Comparison of ENCODE assay signal across 39 cellular contexts in genomic region chr15:79294075-79294474, GRCh38. TPM values are rescaled to one million over a fixed set of nuclear protein-coding genes. Genes with fewer than 3 reads are reported as not detected.
"Had no signal": no experiment of that assay in that cellular context is flagged by ENCODE, and none has a peak within 500 bp of the region (broad histone marks: within the 10 kb centered on the region; RNA-seq: fewer than 3 reads in every experiment).

No MANE protein-coding gene starts in this region.

- H3K4me1 ChIP-seq: colonic mucosa, esophagus muscularis mucosa, foreskin keratinocyte, gastroesophageal sphincter, heart left ventricle, psoas muscle, stomach, thyroid gland, vagina had no signal

- H2AFZ ChIP-seq: hepatocyte had no signal

- DNase-seq: colonic mucosa; effector CD8-positive, alpha-beta T cell; foreskin keratinocyte; heart left ventricle; immature natural killer cell; islet precursor cell; kidney glomerular epithelial cell; left colon; mesenchymal stem cell; midbrain; naive thymus-derived CD4-positive, alpha-beta T cell; nucleus accumbens; posterior cingulate gyrus; psoas muscle; right cardiac atrium; stimulated activated CD4-positive, alpha-beta T cell treated with anti-CD3 and anti-CD28 coated beads, Interleukin-12 subunit alpha, Interleukin-12 subunit beta, amount 100 ng/mL, for 4 hours; stimulated activated CD4-positive, alpha-beta T cell treated with anti-CD3 and anti-CD28 coated beads, Interleukin-1b, Interleukin-23, amount 100 ng/mL, for 48 hours; stimulated activated CD4-positive, alpha-beta T cell treated with anti-CD3 and anti-CD28 coated beads, Interleukin-4, amount 100 ng/mL, for 24 hours; stimulated activated naive CD4-positive, alpha-beta T cell treated with Interleukin-2 at 50 U/mL for 16 hours; stomach; thyroid gland; trophoblast cell had no signal

- H3K9me3 ChIP-seq: colonic mucosa, esophagus muscularis mucosa, gastroesophageal sphincter, heart left ventricle, psoas muscle, stomach, thyroid gland, vagina had no signal

- H3K4me1 Mint-ChIP-seq: immature natural killer cell; nephron; stimulated activated effector memory CD8-positive, alpha-beta T cell treated with anti-CD3 and anti-CD28 coated beads, Interleukin-12 subunit alpha, Interleukin-12 subunit beta, amount 100 ng/mL, for 72 hours had no signal

- H3K79me2 ChIP-seq: hepatocyte had no signal

- H3K36me3 Mint-ChIP-seq: immature natural killer cell; naive thymus-derived CD4-positive, alpha-beta T cell; stimulated activated effector memory CD8-positive, alpha-beta T cell treated with anti-CD3 and anti-CD28 coated beads, Interleukin-12 subunit alpha, Interleukin-12 subunit beta, amount 100 ng/mL, for 72 hours had no signal

- H3K4me3 ChIP-seq: colonic mucosa, esophagus muscularis mucosa, gastroesophageal sphincter, heart left ventricle, hepatocyte, psoas muscle, smooth muscle cell, stomach, thyroid gland, vagina had no signal

- H3K27ac ChIP-seq: colonic mucosa, esophagus muscularis mucosa, foreskin keratinocyte, gastroesophageal sphincter, heart left ventricle, hepatocyte, psoas muscle, stomach, thyroid gland, vagina had no signal

- ATAC-seq: foreskin keratinocyte; gastroesophageal sphincter; heart left ventricle; left colon; naive thymus-derived CD4-positive, alpha-beta T cell; psoas muscle; right cardiac atrium; stimulated activated effector memory CD8-positive, alpha-beta T cell treated with anti-CD3 and anti-CD28 coated beads, Interleukin-12 subunit alpha, Interleukin-12 subunit beta, amount 100 ng/mL, for 72 hours had no signal

- H3K4me2 ChIP-seq: hepatocyte, smooth muscle cell had no signal

- H3K4me3 Mint-ChIP-seq: dendritic cell treated with granulocyte-macrophage colony-stimulating factor and Interleukin-4, amounts not matched to agents 40 ng/mL and 50 ng/mL, for 4 days; immature natural killer cell; naive thymus-derived CD4-positive, alpha-beta T cell; nephron; stimulated activated effector memory CD8-positive, alpha-beta T cell treated with anti-CD3 and anti-CD28 coated beads, Interleukin-12 subunit alpha, Interleukin-12 subunit beta, amount 100 ng/mL, for 72 hours had no signal

- FAIRE-seq: endothelial cell of umbilical vein had no signal

- H3K27ac Mint-ChIP-seq: dendritic cell treated with granulocyte-macrophage colony-stimulating factor and Interleukin-4, amounts not matched to agents 40 ng/mL and 50 ng/mL, for 4 days; immature natural killer cell; naive thymus-derived CD4-positive, alpha-beta T cell; nephron; stimulated activated effector memory CD8-positive, alpha-beta T cell treated with anti-CD3 and anti-CD28 coated beads, Interleukin-12 subunit alpha, Interleukin-12 subunit beta, amount 100 ng/mL, for 72 hours had no signal

- H3K27me3 ChIP-seq: colonic mucosa, thyroid gland, vagina had no signal

- H3K36me3 ChIP-seq: colonic mucosa, esophagus muscularis mucosa, gastroesophageal sphincter, heart left ventricle, stomach, thyroid gland, vagina had no signal

- H3K9me3 Mint-ChIP-seq: dendritic cell treated with granulocyte-macrophage colony-stimulating factor and Interleukin-4, amounts not matched to agents 40 ng/mL and 50 ng/mL, for 4 days; immature natural killer cell; nephron; stimulated activated effector memory CD8-positive, alpha-beta T cell treated with anti-CD3 and anti-CD28 coated beads, Interleukin-12 subunit alpha, Interleukin-12 subunit beta, amount 100 ng/mL, for 72 hours had no signal

RNA-seq across cellular contexts. Expression of gene ANKRD34C, which starts 11.6 kb away (rescaled TPM):
- total RNA-seq: colonic mucosa; endothelial cell of umbilical vein; epithelial cell of proximal tubule; esophagus muscularis mucosa; fibroblast of lung; foreskin keratinocyte; gastroesophageal sphincter; hepatocyte; left colon; lower leg skin; lung microvascular endothelial cell; mucosa of gallbladder; naive thymus-derived CD4-positive, alpha-beta T cell; psoas muscle; renal cortical epithelial cell; right cardiac atrium; smooth muscle cell; stomach; subcutaneous adipose tissue; ureter had no signal
- polyA plus RNA-seq: endothelial cell of umbilical vein; fibroblast of lung; foreskin keratinocyte; hepatocyte; immature natural killer cell; naive thymus-derived CD4-positive, alpha-beta T cell; smooth muscle cell; stomach had no signal
